ENCODE assay signal across 8 cellular contexts in genomic region chr16:4330277-4330882, GRCh38. TPM values are rescaled to one million over a fixed set of nuclear protein-coding genes. Genes with fewer than 3 reads are reported as not detected.
A peak's percentile ranks its signal among the peaks of the same experiment; 100 is the strongest.
DNase-seq lines count a peak whose midpoint lies in the region; ATAC-seq and TF ChIP-seq lines count a peak whose summit lies in the region.

No MANE protein-coding gene starts in this region.

- H3K27me3 ChIP-seq in HL-60 (ENCODE audit: insufficient read depth, poor library complexity, severe bottlenecking), result peaks cover 3% of the 10 kb centered on the region
- no peaks in the 10 kb centered on the region for H3K27me3 ChIP-seq in psoas muscle (ENCODE audit: insufficient read depth in 3 of 3, low read length in 2 of 3)

- peak; percentile 80 to 87 (median 84) for ATAC-seq in psoas muscle
- ATAC-seq in HG03025 (IDR thresholded peaks at IDR 0.05; ENCODE audit: low FRiP score, unreplicated experiment), result no peak

- H3K9me3 Mint-ChIP-seq in T-helper 2 cell treated with Interferon-gamma antibody and Interleukin-4, amounts not matched to agents 5 μg/mL and 100 μg/mL, for 36 hours, result no peaks in the 10 kb centered on the region

- H3K4me3 ChIP-seq in HL-60 (replicated peaks; ENCODE audit: insufficient read depth, low read length), result no peak overlapping the region
- no peak overlapping the region for H3K4me3 ChIP-seq in psoas muscle

- no peaks in the 10 kb centered on the region for H3K36me3 Mint-ChIP-seq in T-helper 2 cell treated with Interferon-gamma antibody and Interleukin-4, amounts not matched to agents 5 μg/mL and 100 μg/mL, for 36 hours (ENCODE audit: low read depth)

- H3K9me3 ChIP-seq in psoas muscle, result no peaks in the 10 kb centered on the region

- peaks cover 21% of the 10 kb centered on the region for H3K4me1 ChIP-seq in psoas muscle

- DNase-seq in ELR (ENCODE audit: low read depth) (peak; percentile 75), HL-60 (ENCODE audit: low read depth in 1 of 2, low spot score in 1 of 2) (peak in 1 of 2 experiments; percentile 66), amniotic epithelial cell (ENCODE audit: low read depth) (peak; percentile 54), cardiac septum (ENCODE audit: low spot score) (peak; percentile 95), psoas muscle (peak; percentile 87 to 93), GF-D8 (lab: John Stamatoyannopoulos, UW) (no peak)
- peak; percentile 56 for DNase-seq in T-helper 2 cell treated with Interferon-gamma antibody and Interleukin-4, amounts not matched to agents 5 μg/mL and 100 μg/mL, for 36 hours (ENCODE audit: low spot score)

- no peaks in the 10 kb centered on the region for H3K36me3 ChIP-seq in psoas muscle (ENCODE audit: insufficient read depth in 1 of 2, low read depth in 1 of 2)

- no peaks in the 10 kb centered on the region for H3K4me1 Mint-ChIP-seq in T-helper 2 cell treated with Interferon-gamma antibody and Interleukin-4, amounts not matched to agents 5 μg/mL and 100 μg/mL, for 36 hours (ENCODE audit: low read depth)

- peak; percentile 90 for TF ChIP-seq CTCF in HL-60 (IDR thresholded peaks at IDR 0.05; ENCODE audit: insufficient read depth, low read length)
- peak; percentile 99 for TF ChIP-seq CTCF in psoas muscle (IDR thresholded peaks at IDR 0.05)

- H3K27ac ChIP-seq in HL-60 (replicated peaks), result no peak overlapping the region
- H3K27ac ChIP-seq in psoas muscle, result no peak overlapping the region

- 45 to 55% (median 48%) methylated on average over 15 of the region's 15 CpGs for WGBS in psoas muscle, 3 donors

- no peak overlapping the region for H3K4me3 Mint-ChIP-seq in T-helper 2 cell treated with Interferon-gamma antibody and Interleukin-4, amounts not matched to agents 5 μg/mL and 100 μg/mL, for 36 hours

- intact Hi-C loops in cardiac septum (cut with DNase I), result loop anchor here (1.0 kb wide), 1 partner anchor 42 kb away; no protein-coding TSS in a partner anchor
- intact Hi-C loops in psoas muscle (cut with DNase I), result loop anchor here (5.0 to 10.0 kb wide), 4 partner anchors 126 to 348 kb away; no protein-coding TSS in a partner anchor

- H3K27me3 Mint-ChIP-seq in T-helper 2 cell treated with Interferon-gamma antibody and Interleukin-4, amounts not matched to agents 5 μg/mL and 100 μg/mL, for 36 hours (ENCODE audit: low read depth), result peaks cover 13% of the 10 kb centered on the region

- H3K27ac Mint-ChIP-seq in T-helper 2 cell treated with Interferon-gamma antibody and Interleukin-4, amounts not matched to agents 5 μg/mL and 100 μg/mL, for 36 hours, result no peak overlapping the region

RNA-seq across cellular contexts. Expression of gene GLIS2, which starts 14.5 kb away (rescaled TPM):
- total RNA-seq in cardiac septum, result 31.4 TPM
- 1 to 10 TPM; 1.7 to 3.3 (median 2.4) TPM for total RNA-seq in psoas muscle
- 1 to 10 TPM in 2 of 3 donors, under 1 TPM in 1; 0.96 to 1.3 (median 1.0) TPM for polyA plus RNA-seq in psoas muscle

RNA-seq across cellular contexts. Expression of gene PAM16, which starts 20.7 kb away (rescaled TPM):
- total RNA-seq in cardiac septum (43.3 TPM), psoas muscle (10 to 100 TPM; 60.5 to 84.2 (median 70.7) TPM)
- 100 to 1,000 TPM; 144 to 163 (median 160) TPM for polyA plus RNA-seq in psoas muscle

RNA-seq across cellular contexts. Expression of gene VASN, which starts 41.3 kb away (rescaled TPM):
- total RNA-seq in cardiac septum (6.3 TPM), psoas muscle (1 to 10 TPM; 3.0 to 3.6 (median 3.4) TPM)
- 1 to 10 TPM; 2.0 to 3.8 (median 3.3) TPM for polyA plus RNA-seq in psoas muscle

RNA-seq across cellular contexts. Expression of gene TFAP4, which starts 57.6 kb away (rescaled TPM):
- total RNA-seq in cardiac septum (1.4 TPM), psoas muscle (1 to 10 TPM; 3.8 to 5.7 (median 4.5) TPM)
- polyA plus RNA-seq in psoas muscle, result 1 to 10 TPM; 3.0 to 8.2 (median 7.0) TPM
